In the genomic region with DNA sequence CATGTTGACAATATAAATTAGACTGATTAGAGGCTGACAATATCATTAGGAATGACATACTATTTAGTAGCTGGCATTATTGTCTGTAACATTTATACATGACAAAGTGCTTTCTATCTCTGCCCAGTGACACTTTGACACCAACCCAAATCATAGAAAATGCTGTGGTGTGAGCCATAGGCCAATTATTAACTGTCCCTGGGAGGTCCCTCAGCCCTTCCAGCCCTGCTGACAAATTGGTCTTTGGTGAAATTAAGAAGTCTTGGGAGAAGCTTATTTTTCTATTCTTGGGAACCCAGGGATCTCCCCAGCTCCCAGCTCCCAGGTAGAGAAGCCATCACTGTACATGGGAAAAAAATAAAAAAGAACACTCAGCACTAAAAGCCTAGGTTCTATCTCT, we compare ENCODE assay signal across 1 cellular context.
TF ChIP-seq lines count a peak whose summit lies in the region.

No MANE protein-coding gene starts in this region.

TF ChIP-seq in GM23338, 12 proteins besides CTCF, POLR2A, EP300 and RAD21 (continued from another document):
- TF ChIP-seq, protein P1, sequence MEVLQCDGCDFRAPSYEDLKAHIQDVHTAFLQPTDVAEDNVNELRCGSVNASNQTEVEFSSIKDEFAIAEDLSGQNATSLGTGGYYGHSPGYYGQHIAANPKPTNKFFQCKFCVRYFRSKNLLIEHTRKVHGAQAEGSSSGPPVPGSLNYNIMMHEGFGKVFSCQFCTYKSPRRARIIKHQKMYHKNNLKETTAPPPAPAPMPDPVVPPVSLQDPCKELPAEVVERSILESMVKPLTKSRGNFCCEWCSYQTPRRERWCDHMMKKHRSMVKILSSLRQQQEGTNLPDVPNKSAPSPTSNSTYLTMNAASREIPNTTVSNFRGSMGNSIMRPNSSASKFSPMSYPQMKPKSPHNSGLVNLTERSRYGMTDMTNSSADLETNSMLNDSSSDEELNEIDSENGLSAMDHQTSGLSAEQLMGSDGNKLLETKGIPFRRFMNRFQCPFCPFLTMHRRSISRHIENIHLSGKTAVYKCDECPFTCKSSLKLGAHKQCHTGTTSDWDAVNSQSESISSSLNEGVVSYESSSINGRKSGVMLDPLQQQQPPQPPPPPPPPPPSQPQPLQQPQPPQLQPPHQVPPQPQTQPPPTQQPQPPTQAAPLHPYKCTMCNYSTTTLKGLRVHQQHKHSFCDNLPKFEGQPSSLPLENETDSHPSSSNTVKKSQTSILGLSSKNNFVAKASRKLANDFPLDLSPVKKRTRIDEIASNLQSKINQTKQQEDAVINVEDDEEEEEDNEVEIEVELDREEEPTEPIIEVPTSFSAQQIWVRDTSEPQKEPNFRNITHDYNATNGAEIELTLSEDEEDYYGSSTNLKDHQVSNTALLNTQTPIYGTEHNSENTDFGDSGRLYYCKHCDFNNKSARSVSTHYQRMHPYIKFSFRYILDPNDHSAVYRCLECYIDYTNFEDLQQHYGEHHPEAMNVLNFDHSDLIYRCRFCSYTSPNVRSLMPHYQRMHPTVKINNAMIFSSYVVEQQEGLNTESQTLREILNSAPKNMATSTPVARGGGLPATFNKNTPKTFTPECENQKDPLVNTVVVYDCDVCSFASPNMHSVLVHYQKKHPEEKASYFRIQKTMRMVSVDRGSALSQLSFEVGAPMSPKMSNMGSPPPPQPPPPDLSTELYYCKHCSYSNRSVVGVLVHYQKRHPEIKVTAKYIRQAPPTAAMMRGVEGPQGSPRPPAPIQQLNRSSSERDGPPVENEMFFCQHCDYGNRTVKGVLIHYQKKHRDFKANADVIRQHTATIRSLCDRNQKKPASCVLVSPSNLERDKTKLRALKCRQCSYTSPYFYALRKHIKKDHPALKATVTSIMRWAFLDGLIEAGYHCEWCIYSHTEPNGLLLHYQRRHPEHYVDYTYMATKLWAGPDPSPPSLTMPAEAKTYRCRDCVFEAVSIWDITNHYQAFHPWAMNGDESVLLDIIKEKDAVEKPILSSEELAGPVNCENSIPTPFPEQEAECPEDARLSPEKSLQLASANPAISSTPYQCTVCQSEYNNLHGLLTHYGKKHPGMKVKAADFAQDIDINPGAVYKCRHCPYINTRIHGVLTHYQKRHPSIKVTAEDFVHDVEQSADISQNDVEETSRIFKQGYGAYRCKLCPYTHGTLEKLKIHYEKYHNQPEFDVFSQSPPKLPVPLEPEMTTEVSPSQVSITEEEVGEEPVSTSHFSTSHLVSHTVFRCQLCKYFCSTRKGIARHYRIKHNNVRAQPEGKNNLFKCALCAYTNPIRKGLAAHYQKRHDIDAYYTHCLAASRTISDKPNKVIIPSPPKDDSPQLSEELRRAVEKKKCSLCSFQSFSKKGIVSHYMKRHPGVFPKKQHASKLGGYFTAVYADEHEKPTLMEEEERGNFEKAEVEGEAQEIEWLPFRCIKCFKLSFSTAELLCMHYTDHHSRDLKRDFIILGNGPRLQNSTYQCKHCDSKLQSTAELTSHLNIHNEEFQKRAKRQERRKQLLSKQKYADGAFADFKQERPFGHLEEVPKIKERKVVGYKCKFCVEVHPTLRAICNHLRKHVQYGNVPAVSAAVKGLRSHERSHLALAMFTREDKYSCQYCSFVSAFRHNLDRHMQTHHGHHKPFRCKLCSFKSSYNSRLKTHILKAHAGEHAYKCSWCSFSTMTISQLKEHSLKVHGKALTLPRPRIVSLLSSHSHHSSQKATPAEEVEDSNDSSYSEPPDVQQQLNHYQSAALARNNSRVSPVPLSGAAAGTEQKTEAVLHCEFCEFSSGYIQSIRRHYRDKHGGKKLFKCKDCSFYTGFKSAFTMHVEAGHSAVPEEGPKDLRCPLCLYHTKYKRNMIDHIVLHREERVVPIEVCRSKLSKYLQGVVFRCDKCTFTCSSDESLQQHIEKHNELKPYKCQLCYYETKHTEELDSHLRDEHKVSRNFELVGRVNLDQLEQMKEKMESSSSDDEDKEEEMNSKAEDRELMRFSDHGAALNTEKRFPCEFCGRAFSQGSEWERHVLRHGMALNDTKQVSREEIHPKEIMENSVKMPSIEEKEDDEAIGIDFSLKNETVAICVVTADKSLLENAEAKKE (CRISPR knock-in tag; IDR thresholded peaks at IDR 0.05), result no peak
TF ChIP-seq in GM23338: peak in this region for 0.
